12 cellular contexts compared by ENCODE assay signal in the genomic region with DNA sequence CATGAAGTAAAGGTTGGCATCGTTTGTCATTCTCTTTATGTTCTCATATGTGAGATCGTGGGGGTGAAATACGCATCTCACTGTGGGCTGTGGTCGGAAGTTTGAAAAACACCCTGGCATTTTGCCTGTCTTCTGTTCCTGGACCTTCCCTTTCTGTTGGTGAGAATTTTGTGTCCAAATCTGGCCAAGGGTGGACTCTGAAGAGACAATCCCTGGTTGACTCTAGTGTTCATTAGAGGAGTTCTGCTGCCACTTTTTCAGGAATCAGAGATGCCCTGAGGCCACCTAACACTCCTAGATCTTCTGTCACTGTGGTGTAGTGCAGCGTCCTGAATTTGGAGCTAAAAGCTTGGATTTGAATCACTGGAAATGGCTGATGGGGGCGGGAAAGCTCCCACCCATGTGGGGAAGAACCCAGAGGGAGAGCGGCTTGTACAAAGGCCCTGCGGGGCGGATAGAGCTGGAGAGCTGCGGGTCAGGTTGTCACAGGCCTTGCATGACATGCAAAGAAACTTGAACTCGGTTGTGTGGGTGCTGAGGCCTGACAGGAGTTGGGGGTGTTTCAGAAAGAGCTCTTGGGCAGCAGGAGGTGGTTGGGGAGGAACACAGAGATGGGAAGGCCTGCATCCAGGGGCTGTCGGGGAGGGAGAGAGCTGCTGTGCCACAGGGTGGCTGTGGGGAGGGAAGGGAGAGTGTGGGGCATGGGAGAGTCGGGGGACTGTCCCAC. TPM values are rescaled to one million over a fixed set of nuclear protein-coding genes. Genes with fewer than 3 reads are reported as not detected.
DNase-seq lines count a peak whose midpoint lies in the region; TF ChIP-seq lines count a peak whose summit lies in the region.
"Had no signal": no experiment of that assay in that cellular context is flagged by ENCODE, and none has a peak within 500 bp of the region (broad histone marks: within the 10 kb centered on the region; RNA-seq: fewer than 3 reads in every experiment).

No MANE protein-coding gene starts in this region.

- POLR2A ChIA-PET in A673 (lab: Charles Lee; ENCODE audit: low non-redundant PET) = no interaction called here

- H3K27me3 ChIP-seq in SJCRH30 = no peaks in the 10 kb centered on the region
- H3K27me3 ChIP-seq in esophagus (ENCODE audit: control insufficient read depth in 1 of 2, insufficient read depth in 2 of 2, low read length in 2 of 2) = no peaks in the 10 kb centered on the region
- H3K27me3 ChIP-seq in A673 (replicated peaks; ENCODE audit: insufficient read depth, low read depth, low read length, poor library complexity) = no peaks in the 10 kb centered on the region
- H3K27me3 ChIP-seq: spleen had no signal

- H3K27me3 Mint-ChIP-seq in osteocyte (ENCODE audit: unreplicated experiment) = peaks cover 4% of the 10 kb centered on the region
- peaks cover 4% of the 10 kb centered on the region for H3K27me3 Mint-ChIP-seq in mesothelial cell of epicardium (ENCODE audit: low read depth)

- peaks cover 16% of the 10 kb centered on the region for H3K4me1 Mint-ChIP-seq in osteocyte (ENCODE audit: unreplicated experiment)
- peaks cover 18% of the 10 kb centered on the region for H3K4me1 Mint-ChIP-seq in mesothelial cell of epicardium

- WGBS in esophagus, 2 donors = 83 to 85% methylated on average over 13 of the region's 13 CpGs

- intact Hi-C loops in A673 (cut with micrococcal nuclease; ENCODE audit: unreplicated experiment) = no loop called here

- H3K36me3 Mint-ChIP-seq in osteocyte (ENCODE audit: unreplicated experiment) = no peaks in the 10 kb centered on the region
- H3K36me3 Mint-ChIP-seq in mesothelial cell of epicardium = no peaks in the 10 kb centered on the region

- no TSS peak for BruUV-seq in A673 (replicated peaks; lab: Mats Ljungman, UMichigan)

- CTCF ChIA-PET in A673 (lab: Charles Lee) = no interaction called here

- H3K9me3 ChIP-seq in SJCRH30 (replicated peaks) (no peaks in the 10 kb centered on the region), esophagus (ENCODE audit: control insufficient read depth in 2 of 2, insufficient read depth in 1 of 2, low read depth in 1 of 2, low read length in 1 of 2) (no peaks in the 10 kb centered on the region), A673 (ENCODE audit: low read depth, low read length, poor library complexity, severe bottlenecking) (no peaks in the 10 kb centered on the region)
- H3K9me3 ChIP-seq: heart right ventricle, spleen had no signal

- H3K36me3 ChIP-seq in SJCRH30 = no peaks in the 10 kb centered on the region
- no peaks in the 10 kb centered on the region for H3K36me3 ChIP-seq in esophagus (ENCODE audit: control insufficient read depth in 2 of 2, insufficient read depth in 2 of 2, low read length in 1 of 2)
- H3K36me3 ChIP-seq in A673 (ENCODE audit: insufficient read depth, low read length, poor library complexity, severe bottlenecking) = no peaks in the 10 kb centered on the region
- H3K36me3 ChIP-seq: heart right ventricle, spleen had no signal

- peak overlapping the region; percentile 82 for H3K27ac Mint-ChIP-seq in osteocyte (ENCODE audit: unreplicated experiment)
- H3K27ac Mint-ChIP-seq in mesothelial cell of epicardium = no peak overlapping the region

- H3K27ac ChIP-seq in SJCRH30 (peak overlapping the region; percentile 90), esophagus (ENCODE audit: low read depth in 2 of 2, low read length in 1 of 2) (peak overlapping the region; percentile 38 to 63), A673 (ENCODE audit: low read depth, low read length, poor library complexity, severe bottlenecking) (no peak overlapping the region)
- H3K27ac ChIP-seq: heart right ventricle, spleen had no signal

- H3K4me3 ChIP-seq in SJCRH30 (no peak overlapping the region), esophagus (ENCODE audit: low read depth in 1 of 2, low read length in 2 of 2) (no peak overlapping the region), A673 (ENCODE audit: low read depth, low read length, poor library complexity, severe bottlenecking) (no peak overlapping the region)
- H3K4me3 ChIP-seq: heart right ventricle, K562, spleen had no signal

- no peak overlapping the region for H3K4me3 Mint-ChIP-seq in osteocyte (ENCODE audit: unreplicated experiment)
- H3K4me3 Mint-ChIP-seq in mesothelial cell of epicardium = no peak overlapping the region

- TF ChIP-seq CTCF in osteocyte (IDR thresholded peaks at IDR 0.05) (no peak), mesothelial cell of epicardium (IDR thresholded peaks at IDR 0.05; ENCODE audit: unreplicated experiment) (no peak), A673 (conservative IDR thresholded peaks at IDR 0.05; ENCODE audit: low read depth, low read length) (no peak)

- H3K9me3 Mint-ChIP-seq in osteocyte (ENCODE audit: unreplicated experiment) (no peaks in the 10 kb centered on the region), mesothelial cell of epicardium (no peaks in the 10 kb centered on the region)

- peaks cover 18% of the 10 kb centered on the region for H3K4me1 ChIP-seq in SJCRH30
- peaks cover 0 to 2% of the 10 kb centered on the region in 2 donors for H3K4me1 ChIP-seq in esophagus (ENCODE audit: control insufficient read depth in 2 of 2, insufficient read depth in 2 of 2, low read length in 1 of 2)
- no peaks in the 10 kb centered on the region for H3K4me1 ChIP-seq in A673 (ENCODE audit: insufficient read depth, low read length, poor library complexity, severe bottlenecking)
- H3K4me1 ChIP-seq: spleen had no signal

- peak; percentile 41 for DNase-seq in AG20443 (ENCODE audit: low spot score)
- peak; percentile 13 to 24 for DNase-seq in SJCRH30
- DNase-seq in osteocyte (ENCODE audit: extremely low spot score, unreplicated experiment) = no peak
- no peak for DNase-seq in KG1 (lab: John Stamatoyannopoulos, UW)
- no peak for DNase-seq in mesothelial cell of epicardium (ENCODE audit: low spot score in 2 of 2, unreplicated experiment in 2 of 2)
- no peak for DNase-seq in activated naive CD4-positive, alpha-beta T cell treated with anti-CD3 and anti-CD28 coated beads, Interleukin-2, amount 50 U/mL, for 16 hours
- no peak for DNase-seq in A673 (ENCODE audit: low spot score)
- DNase-seq: heart right ventricle, SHP77, spleen had no signal

RNA-seq across cellular contexts. Expression of a gene that starts 11.1 kb away (rescaled TPM):
- 21.9 and 23.0 TPM in 2 replicates for total RNA-seq in SJCRH30 (2014; rRNA removed; shearing (Covaris generic))
- 1 to 10 TPM; 1.8 to 3.8 TPM for polyA plus RNA-seq in esophagus
- total RNA-seq in osteocyte = 2.7 and 3.3 TPM in 2 replicates
- total RNA-seq in mesothelial cell of epicardium = 2.9 to 3.8 TPM (median 3.7 TPM) in 3 replicates
- 55.4 and 58.2 TPM in 2 replicates for total RNA-seq in A673 (2021)

Comparison
In these comparisons a context has a peak if more than half of its experiments do, and no peak if none do; other contexts are left out.
1. DNase-seq: peak in AG20443 (single experiment) and SJCRH30 (2 of 2); none in osteocyte (single experiment), KG1 (single experiment), mesothelial cell of epicardium (0 of 2), activated naive CD4-positive, alpha-beta T cell treated with anti-CD3 and anti-CD28 coated beads, Interleukin-2, amount 50 U/mL, for 16 hours (single experiment) and A673 (single experiment).